39 cellular contexts compared by ENCODE assay signal in genomic region chr1:189152685-189153084, GRCh38.
"Had no signal": no experiment of that assay in that cellular context is flagged by ENCODE, and none has a peak within 500 bp of the region (broad histone marks: within the 10 kb centered on the region; RNA-seq: fewer than 3 reads in every experiment).

No MANE protein-coding gene starts in this region.

- H3K4me1 ChIP-seq: adrenal gland, ascending aorta, body of pancreas, breast epithelium had no signal

- H3K4me3 Mint-ChIP-seq: activated naive CD4-positive, alpha-beta T cell treated with anti-CD3 and anti-CD28 coated beads for 36 hours; activated naive CD4-positive, alpha-beta T cell treated with anti-CD3 and anti-CD28 coated beads, Interleukin-2, amount 10 ng/mL, durations not matched to agents 7 days and 5 days; activated naive CD4-positive, alpha-beta T cell treated with anti-CD3 and anti-CD28 coated beads, Interleukin-2, amount 50 U/mL, for 24 hours; activated naive CD8-positive, alpha-beta T cell; activated naive CD8-positive, alpha-beta T cell treated with anti-CD3 and anti-CD28 coated beads for 36 hours; activated naive CD8-positive, alpha-beta T cell treated with anti-CD3 and anti-CD28 coated beads, Interleukin-2, amount 10 ng/mL, durations not matched to agents 7 days and 5 days; activated naive CD8-positive, alpha-beta T cell treated with anti-CD3 and anti-CD28 coated beads, Interleukin-2, amount 50 U/mL, for 24 hours; activated T-cell treated with anti-CD3 and anti-CD28 coated beads, Interleukin-2, amount 50 U/mL, for 4 hours; activated T-cell treated with anti-CD3 and anti-CD28 coated beads, Interleukin-2, amount 50 U/mL, for 72 hours; activated T-helper 1 cell treated with anti-CD3 and anti-CD28 coated beads, Interleukin-12 subunit alpha, Interleukin-12 subunit beta, Interleukin-2, Interleukin-4 antibody, amounts not matched to agents 30 ng/mL and 10 ng/mL and 1 ng/mL, durations not matched to agents 14 hours and 24 hours and 36 hours; activated T-helper 17 cell treated with anti-CD3 and anti-CD28 coated beads, Interleukin-2, amount 50 U/mL, for 72 hours; brain; central memory CD8-positive, alpha-beta T cell had no signal

- H3K4me1 Mint-ChIP-seq: activated naive CD4-positive, alpha-beta T cell treated with anti-CD3 and anti-CD28 coated beads, Interleukin-2, amount 10 ng/mL, durations not matched to agents 7 days and 5 days; activated naive CD4-positive, alpha-beta T cell treated with anti-CD3 and anti-CD28 coated beads, Interleukin-2, amount 50 U/mL, for 24 hours; activated naive CD8-positive, alpha-beta T cell treated with anti-CD3 and anti-CD28 coated beads for 36 hours; activated naive CD8-positive, alpha-beta T cell treated with anti-CD3 and anti-CD28 coated beads, Interleukin-2, amount 10 ng/mL, durations not matched to agents 7 days and 5 days; activated naive CD8-positive, alpha-beta T cell treated with anti-CD3 and anti-CD28 coated beads, Interleukin-2, amount 50 U/mL, for 24 hours; activated T-helper 17 cell treated with anti-CD3 and anti-CD28 coated beads, Interleukin-2, amount 50 U/mL, for 72 hours; brain; central memory CD8-positive, alpha-beta T cell had no signal

- H3K27ac ChIP-seq: adrenal gland, ascending aorta, body of pancreas, brain microvascular endothelial cell, breast epithelium, cardiac muscle cell had no signal

- H3K27ac Mint-ChIP-seq: activated naive CD4-positive, alpha-beta T cell treated with anti-CD3 and anti-CD28 coated beads for 36 hours; activated naive CD4-positive, alpha-beta T cell treated with anti-CD3 and anti-CD28 coated beads, Interleukin-2, amount 10 ng/mL, durations not matched to agents 7 days and 5 days; activated naive CD4-positive, alpha-beta T cell treated with anti-CD3 and anti-CD28 coated beads, Interleukin-2, amount 50 U/mL, for 24 hours; activated naive CD4-positive, alpha-beta T cell treated with anti-CD3 and anti-CD28 coated beads, Interleukin-2, amount 50 U/mL, for 72 hours; activated naive CD8-positive, alpha-beta T cell; activated naive CD8-positive, alpha-beta T cell treated with anti-CD3 and anti-CD28 coated beads for 36 hours; activated naive CD8-positive, alpha-beta T cell treated with anti-CD3 and anti-CD28 coated beads, Interleukin-2, amount 10 ng/mL, durations not matched to agents 7 days and 5 days; activated naive CD8-positive, alpha-beta T cell treated with anti-CD3 and anti-CD28 coated beads, Interleukin-2, amount 50 U/mL, for 24 hours; activated T-cell treated with anti-CD3 and anti-CD28 coated beads, Interleukin-2, amount 50 U/mL, for 72 hours; activated T-helper 1 cell treated with anti-CD3 and anti-CD28 coated beads, Interleukin-12 subunit alpha, Interleukin-12 subunit beta, Interleukin-2, Interleukin-4 antibody, amounts not matched to agents 30 ng/mL and 10 ng/mL and 1 ng/mL, durations not matched to agents 14 hours and 24 hours and 36 hours; activated T-helper 17 cell treated with anti-CD3 and anti-CD28 coated beads, Interleukin-2, amount 50 U/mL, for 72 hours; activated T-helper 2 cell treated with anti-CD3 and anti-CD28 coated beads, Interferon-gamma antibody, Interleukin-2, Interleukin-4, amounts not matched to agents 10 μg/mL and 5 μg/mL and 100 μg/mL, durations not matched to agents 14 hours and 24 hours and 36 hours; brain had no signal

- ATAC-seq: activated naive CD4-positive, alpha-beta T cell treated with anti-CD3 and anti-CD28 coated beads, Interleukin-2, amount 50 U/mL, for 72 hours; activated naive CD8-positive, alpha-beta T cell treated with anti-CD3 and anti-CD28 coated beads, Interleukin-2, amount 50 U/mL, for 24 hours; activated T-cell treated with anti-CD3 and anti-CD28 coated beads, Interleukin-2, amount 50 U/mL, for 4 hours; activated T-cell treated with anti-CD3 and anti-CD28 coated beads, Interleukin-2, amount 50 U/mL, for 72 hours; activated T-helper 17 cell treated with anti-CD3 and anti-CD28 coated beads, Interleukin-2, amount 50 U/mL, for 72 hours; body of pancreas had no signal

- H3K9me3 ChIP-seq: adrenal gland, ascending aorta, body of pancreas, breast epithelium had no signal

- H3K27me3 Mint-ChIP-seq: activated naive CD4-positive, alpha-beta T cell treated with anti-CD3 and anti-CD28 coated beads, Interleukin-2, amount 10 ng/mL, durations not matched to agents 7 days and 5 days; activated naive CD4-positive, alpha-beta T cell treated with anti-CD3 and anti-CD28 coated beads, Interleukin-2, amount 50 U/mL, for 24 hours; activated naive CD8-positive, alpha-beta T cell; activated naive CD8-positive, alpha-beta T cell treated with anti-CD3 and anti-CD28 coated beads for 36 hours; activated naive CD8-positive, alpha-beta T cell treated with anti-CD3 and anti-CD28 coated beads, Interleukin-2, amount 10 ng/mL, durations not matched to agents 7 days and 5 days; activated naive CD8-positive, alpha-beta T cell treated with anti-CD3 and anti-CD28 coated beads, Interleukin-2, amount 50 U/mL, for 24 hours; activated T-helper 17 cell treated with anti-CD3 and anti-CD28 coated beads, Interleukin-2, amount 50 U/mL, for 72 hours; brain; central memory CD8-positive, alpha-beta T cell had no signal

- FAIRE-seq: astrocyte, bronchial epithelial cell had no signal

- H3K4me3 ChIP-seq: adrenal gland, ascending aorta, body of pancreas, breast epithelium, cardiac muscle cell had no signal

- H3K9me3 Mint-ChIP-seq: brain had no signal

- DNase-seq: activated effector memory CD4-positive, alpha-beta T cell treated with anti-CD3 and anti-CD28 coated beads, Interleukin-2, amount 50 U/mL, for 16 hours; activated effector memory CD4-positive, alpha-beta T cell treated with Interleukin-2 at 50 U/mL for 16 hours; activated gamma-delta T cell; activated gamma-delta T cell treated with Interleukin-2 at 50 U/mL for 16 hours; activated naive CD4-positive, alpha-beta T cell; activated naive CD4-positive, alpha-beta T cell treated with anti-CD3 and anti-CD28 coated beads for 36 hours; activated naive CD4-positive, alpha-beta T cell treated with anti-CD3 and anti-CD28 coated beads, Interleukin-2, amount 10 ng/mL, durations not matched to agents 7 days and 5 days; activated naive CD4-positive, alpha-beta T cell treated with anti-CD3 and anti-CD28 coated beads, Interleukin-2, amount 50 U/mL, for 16 hours; activated naive CD4-positive, alpha-beta T cell treated with Interleukin-2 at 50 U/mL for 16 hours; activated naive CD8-positive, alpha-beta T cell treated with anti-CD3 and anti-CD28 coated beads for 36 hours; activated naive CD8-positive, alpha-beta T cell treated with anti-CD3 and anti-CD28 coated beads, Interleukin-2, amount 10 ng/mL, durations not matched to agents 7 days and 5 days; activated naive CD8-positive, alpha-beta T cell treated with anti-CD3 and anti-CD28 coated beads, Interleukin-2, amount 50 U/mL, for 24 hours; activated T-cell treated with anti-CD3 and anti-CD28 coated beads, Interleukin-2, amount 50 U/mL, for 1 hour; activated T-cell treated with anti-CD3 and anti-CD28 coated beads, Interleukin-2, amount 50 U/mL, for 4 hours; activated T-cell treated with anti-CD3 and anti-CD28 coated beads, Interleukin-2, amount 50 U/mL, for 48 hours; activated T-cell treated with anti-CD3 and anti-CD28 coated beads, Interleukin-2, amount 50 U/mL, for 72 hours; adrenal gland; amniotic stem cell; amygdala; anterior cingulate cortex; aorta; body of pancreas; brain microvascular endothelial cell; caudate nucleus; central memory CD4-positive, alpha-beta T cell; cerebellar nuclear complex had no signal

- H3K27me3 ChIP-seq: adrenal gland, ascending aorta, body of pancreas, brain microvascular endothelial cell, breast epithelium, cardiac muscle cell had no signal

- H3K36me3 Mint-ChIP-seq: activated naive CD4-positive, alpha-beta T cell treated with anti-CD3 and anti-CD28 coated beads, Interleukin-2, amount 10 ng/mL, durations not matched to agents 7 days and 5 days; activated naive CD4-positive, alpha-beta T cell treated with anti-CD3 and anti-CD28 coated beads, Interleukin-2, amount 50 U/mL, for 24 hours; activated naive CD8-positive, alpha-beta T cell; activated naive CD8-positive, alpha-beta T cell treated with anti-CD3 and anti-CD28 coated beads for 36 hours; activated naive CD8-positive, alpha-beta T cell treated with anti-CD3 and anti-CD28 coated beads, Interleukin-2, amount 10 ng/mL, durations not matched to agents 7 days and 5 days; brain had no signal

- H3K36me3 ChIP-seq: adrenal gland, ascending aorta, brain microvascular endothelial cell, breast epithelium, cardiac muscle cell had no signal
